In the genomic region with DNA sequence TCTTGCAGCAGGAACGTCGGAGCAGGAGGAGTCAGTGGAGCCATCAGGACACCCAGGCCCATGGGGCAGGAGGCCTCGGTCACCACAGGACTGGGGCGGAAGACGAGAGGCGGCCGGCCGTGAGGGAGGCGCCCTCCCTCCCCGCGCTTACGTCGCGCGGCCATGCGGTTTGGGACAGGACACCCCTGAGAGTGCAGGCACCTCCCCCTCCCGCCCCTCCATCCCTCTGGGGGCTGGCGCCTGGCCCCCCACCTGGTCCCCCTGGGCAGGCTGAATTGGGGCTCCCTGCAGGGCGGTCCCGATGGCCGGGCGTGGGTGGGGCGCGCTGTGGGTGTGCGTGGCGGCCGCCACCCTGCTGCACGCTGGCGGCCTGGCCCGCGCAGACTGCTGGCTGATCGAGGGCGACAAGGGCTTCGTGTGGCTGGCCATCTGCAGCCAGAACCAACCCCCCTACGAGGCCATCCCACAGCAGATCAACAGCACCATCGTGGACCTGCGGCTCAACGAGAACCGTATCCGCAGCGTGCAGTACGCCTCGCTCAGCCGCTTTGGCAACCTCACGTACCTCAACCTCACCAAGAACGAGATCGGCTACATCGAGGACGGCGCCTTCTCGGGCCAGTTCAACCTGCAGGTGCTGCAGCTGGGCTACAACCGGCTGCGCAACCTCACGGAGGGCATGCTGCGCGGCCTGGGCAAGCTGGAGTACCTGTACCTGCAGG, we compare ENCODE assay signal across 29 cellular contexts.
"Had no signal": no experiment of that assay in that cellular context is flagged by ENCODE, and none has a peak within 500 bp of the region (broad histone marks: within the 10 kb centered on the region; RNA-seq: fewer than 3 reads in every experiment).

No MANE protein-coding gene starts in this region.

- H3K9ac ChIP-seq: neural progenitor cell, parathyroid adenoma had no signal

- H3K27me3 Mint-ChIP-seq: progenitor cell of endocrine pancreas had no signal

- H3K4me2 ChIP-seq: neural progenitor cell had no signal

- H3K79me2 ChIP-seq: parathyroid adenoma had no signal

- H3K27me3 ChIP-seq: neural progenitor cell, ovary, right lobe of liver, thyroid gland, upper lobe of left lung, vagina had no signal

- H3K27ac Mint-ChIP-seq: naive B cell; natural killer cell; nephron; neural progenitor cell; progenitor cell of endocrine pancreas; stimulated activated effector memory CD8-positive, alpha-beta T cell treated with anti-CD3 and anti-CD28 coated beads, Interleukin-12 subunit alpha, Interleukin-12 subunit beta, amount 100 ng/mL, for 72 hours; stimulated activated naive B cell treated with anti-CD40 and anti-IgM and Interleukin-4, amounts not matched to agents 10 μg/mL and 1 μg/mL and 100 μg/mL, for 72 hours had no signal

- H3K4me3 ChIP-seq: neural progenitor cell, ovary, psoas muscle, right lobe of liver, sigmoid colon, stomach, thoracic aorta, thyroid gland, tibial nerve, upper lobe of left lung, vagina had no signal

- DNase-seq: naive B cell; natural killer cell; nucleus accumbens; ovary; posterior cingulate gyrus; psoas muscle; right lobe of liver; sigmoid colon; small intestine; stimulated activated CD4-positive, alpha-beta T cell treated with anti-CD3 and anti-CD28 coated beads, Interleukin-15, amount 100 ng/mL, for 24 hours; stimulated activated CD4-positive, alpha-beta T cell treated with anti-CD3 and anti-CD28 coated beads, Interleukin-2, amount 100 ng/mL, for 24 hours; stimulated activated CD4-positive, alpha-beta T cell treated with anti-CD3 and anti-CD28 coated beads, Interleukin-2, amount 100 ng/mL, for 48 hours; stimulated activated CD4-positive, alpha-beta T cell treated with anti-CD3 and anti-CD28 coated beads, Interleukin-4, amount 100 ng/mL, for 24 hours; stimulated activated naive B cell treated with anti-CD40 and anti-IgM and Interleukin-4, amounts not matched to agents 10 μg/mL and 1 μg/mL and 100 μg/mL, for 72 hours; stimulated activated naive CD4-positive, alpha-beta T cell treated with Interleukin-2 at 50 U/mL for 16 hours; stomach; thyroid gland; trophoblast cell had no signal

- H3K36me3 Mint-ChIP-seq: naive B cell; natural killer cell; stimulated activated effector memory CD8-positive, alpha-beta T cell treated with anti-CD3 and anti-CD28 coated beads, Interleukin-12 subunit alpha, Interleukin-12 subunit beta, amount 100 ng/mL, for 72 hours; stimulated activated naive B cell treated with anti-CD40 and anti-IgM and Interleukin-4, amounts not matched to agents 10 μg/mL and 1 μg/mL and 100 μg/mL, for 72 hours had no signal

- H3K27ac ChIP-seq: neural progenitor cell, neutrophil, ovary, parathyroid adenoma, psoas muscle, right lobe of liver, sigmoid colon, stomach, thoracic aorta, thyroid gland, tibial nerve, upper lobe of left lung, vagina had no signal

- H2AFZ ChIP-seq: neural progenitor cell, parathyroid adenoma had no signal

- H3K4me3 Mint-ChIP-seq: naive B cell; natural killer cell; nephron; neural progenitor cell; stimulated activated effector memory CD8-positive, alpha-beta T cell treated with anti-CD3 and anti-CD28 coated beads, Interleukin-12 subunit alpha, Interleukin-12 subunit beta, amount 100 ng/mL, for 72 hours; stimulated activated naive B cell treated with anti-CD40 and anti-IgM and Interleukin-4, amounts not matched to agents 10 μg/mL and 1 μg/mL and 100 μg/mL, for 72 hours had no signal

- H3K4me1 ChIP-seq: neural progenitor cell, parathyroid adenoma, psoas muscle had no signal

- H3K9me3 Mint-ChIP-seq: naive B cell; natural killer cell; nephron; neural progenitor cell; stimulated activated effector memory CD8-positive, alpha-beta T cell treated with anti-CD3 and anti-CD28 coated beads, Interleukin-12 subunit alpha, Interleukin-12 subunit beta, amount 100 ng/mL, for 72 hours; stimulated activated naive B cell treated with anti-CD40 and anti-IgM and Interleukin-4, amounts not matched to agents 10 μg/mL and 1 μg/mL and 100 μg/mL, for 72 hours had no signal

- ATAC-seq: natural killer cell; psoas muscle; right cardiac atrium; right lobe of liver; stimulated activated effector memory CD8-positive, alpha-beta T cell treated with anti-CD3 and anti-CD28 coated beads, Interleukin-12 subunit alpha, Interleukin-12 subunit beta, amount 100 ng/mL, for 72 hours; stimulated activated naive B cell treated with anti-CD40 and anti-IgM and Interleukin-4, amounts not matched to agents 10 μg/mL and 1 μg/mL and 100 μg/mL, for 72 hours had no signal

- FAIRE-seq: small intestine had no signal

- H3K36me3 ChIP-seq: neural progenitor cell, neutrophil, ovary, right lobe of liver, sigmoid colon, stomach, thoracic aorta, thyroid gland, tibial nerve, upper lobe of left lung, vagina had no signal

- H3K9me3 ChIP-seq: neutrophil, ovary, psoas muscle, right lobe of liver, sigmoid colon, stomach, thoracic aorta, thyroid gland, tibial nerve, upper lobe of left lung, vagina had no signal
